Comparison of ENCODE assay signal across 10 cellular contexts in genomic region chr10:72186633-72187330, GRCh38. TPM values are rescaled to one million over a fixed set of nuclear protein-coding genes. Genes with fewer than 3 reads are reported as not detected.
A peak's percentile ranks its signal among the peaks of the same experiment; 100 is the strongest.
DNase-seq lines count a peak whose midpoint lies in the region; ATAC-seq and TF ChIP-seq lines count a peak whose summit lies in the region.
"Had no signal": no experiment of that assay in that cellular context is flagged by ENCODE, and none has a peak within 500 bp of the region (broad histone marks: within the 10 kb centered on the region; RNA-seq: fewer than 3 reads in every experiment).

No MANE protein-coding gene starts in this region.

- peaks cover 7% of the 10 kb centered on the region for H3K9me3 Mint-ChIP-seq in natural killer cell treated with Interleukin-12 subunit alpha and Interleukin-12 subunit beta and Interleukin-15 and Interleukin-18, amount 100 ng/mL, for 72 hours

- TF ChIP-seq CTCF in AG09319 (IDR thresholded peaks at IDR 0.05; ENCODE audit: low read depth, low read length) (no peak), fibroblast of the aortic adventitia (IDR thresholded peaks at IDR 0.05; ENCODE audit: insufficient read depth, low read length) (no peak)

- H3K4me3 Mint-ChIP-seq in natural killer cell treated with Interleukin-12 subunit alpha and Interleukin-12 subunit beta and Interleukin-15 and Interleukin-18, amount 100 ng/mL, for 72 hours, result no peak overlapping the region

- H3K4me3 ChIP-seq in fibroblast of the aortic adventitia (ENCODE audit: low read depth, low read length), result no peak overlapping the region

- H3K4me1 Mint-ChIP-seq in natural killer cell treated with Interleukin-12 subunit alpha and Interleukin-12 subunit beta and Interleukin-15 and Interleukin-18, amount 100 ng/mL, for 72 hours (ENCODE audit: low read depth in 2 of 2), result peaks cover 4% of the 10 kb centered on the region in 2 donors

- H3K27me3 Mint-ChIP-seq in natural killer cell treated with Interleukin-12 subunit alpha and Interleukin-12 subunit beta and Interleukin-15 and Interleukin-18, amount 100 ng/mL, for 72 hours, result no peaks in the 10 kb centered on the region

- DNase-seq in AG09319 (ENCODE audit: extremely low read depth, low read depth) (peak; percentile 56), fibroblast of the aortic adventitia (ENCODE audit: low read depth) (peak; percentile 84), HPDE6-E6E7 (ENCODE audit: extremely low spot score) (no peak), SW 1271 (lab: John Stamatoyannopoulos, UW) (no peak), NCI-H1694 treated with DMSO at 0.1 percent for 48 hours (lab: John Stamatoyannopoulos, UW) (no peak), glomerular visceral epithelial cell (ENCODE audit: extremely low spot score) (no peak)
- no peak for DNase-seq in natural killer cell treated with Interleukin-12 subunit alpha and Interleukin-12 subunit beta and Interleukin-15 and Interleukin-18, amount 100 ng/mL, for 72 hours (ENCODE audit: low spot score)
- DNase-seq: NCI-H446 treated with DMSO at 0.1 percent for 48 hours, posterior cingulate gyrus had no signal

- peaks cover 10% of the 10 kb centered on the region for H3K36me3 Mint-ChIP-seq in natural killer cell treated with Interleukin-12 subunit alpha and Interleukin-12 subunit beta and Interleukin-15 and Interleukin-18, amount 100 ng/mL, for 72 hours

- H3K27ac Mint-ChIP-seq in natural killer cell treated with Interleukin-12 subunit alpha and Interleukin-12 subunit beta and Interleukin-15 and Interleukin-18, amount 100 ng/mL, for 72 hours, result peak overlapping the region; percentile 14 to 68

- peak; percentile 76 for ATAC-seq in SK-N-SH treated with all-trans-retinoic acid at 6 μM for 48 hours
- no peak for ATAC-seq in natural killer cell treated with Interleukin-12 subunit alpha and Interleukin-12 subunit beta and Interleukin-15 and Interleukin-18, amount 100 ng/mL, for 72 hours

TF ChIP-seq in SK-N-SH treated with all-trans-retinoic acid at 6 μM for 48 hours, 23 proteins besides CTCF, POLR2A, EP300 and RAD21:
- TF ChIP-seq TCF4 (CRISPR knock-in tag; IDR thresholded peaks at IDR 0.05; ENCODE audit: borderline replicate concordance) (no peak), POU6F1 (CRISPR knock-in tag; IDR thresholded peaks at IDR 0.05; ENCODE audit: borderline replicate concordance, low read depth) (no peak), BACH2 (CRISPR knock-in tag; IDR thresholded peaks at IDR 0.05; ENCODE audit: borderline replicate concordance) (no peak), ESRRG (CRISPR knock-in tag; IDR thresholded peaks at IDR 0.05) (no peak), ZNF70 (CRISPR knock-in tag; IDR thresholded peaks at IDR 0.05) (no peak), GLIS3 (CRISPR knock-in tag; IDR thresholded peaks at IDR 0.05) (no peak), SNAI2 (CRISPR knock-in tag; IDR thresholded peaks at IDR 0.05) (no peak), ZFP3 (CRISPR knock-in tag; IDR thresholded peaks at IDR 0.05) (no peak), TSHZ2 (CRISPR knock-in tag; IDR thresholded peaks at IDR 0.05) (no peak), CSRNP3 (CRISPR knock-in tag; IDR thresholded peaks at IDR 0.05) (no peak), CREB5 (CRISPR knock-in tag; IDR thresholded peaks at IDR 0.05; ENCODE audit: low read depth) (no peak), PPARA (CRISPR knock-in tag; IDR thresholded peaks at IDR 0.05; ENCODE audit: borderline replicate concordance) (no peak), CSDC2 (CRISPR knock-in tag; IDR thresholded peaks at IDR 0.05) (no peak), TOX (CRISPR knock-in tag; IDR thresholded peaks at IDR 0.05; ENCODE audit: borderline replicate concordance) (no peak)
TF ChIP-seq in SK-N-SH treated with all-trans-retinoic acid at 6 μM for 48 hours: peak in this region for 0.

RNA-seq across cellular contexts. Expression of gene ANAPC16, which starts 29.0 kb away (rescaled TPM):
- total RNA-seq in fibroblast of the aortic adventitia (ENCODE audit: low replicate concordance), result 16.4 and 61.7 TPM in 2 replicates
- 10 to 100 TPM; 39.6 to 79.3 TPM for total RNA-seq in natural killer cell treated with Interleukin-12 subunit alpha and Interleukin-12 subunit beta and Interleukin-15 and Interleukin-18, amount 100 ng/mL, for 72 hours

RNA-seq across cellular contexts. Expression of gene ASCC1, which starts 29.3 kb away (rescaled TPM):
- total RNA-seq in fibroblast of the aortic adventitia (ENCODE audit: low replicate concordance), result 44.4 and 49.2 TPM in 2 replicates
- total RNA-seq in natural killer cell treated with Interleukin-12 subunit alpha and Interleukin-12 subunit beta and Interleukin-15 and Interleukin-18, amount 100 ng/mL, for 72 hours, result 10 to 100 TPM; 30.9 to 35.7 TPM

Comparison
In these comparisons a context has a peak if more than half of its experiments do, and no peak if none do; other contexts are left out.
1. DNase-seq: peak in AG09319 (single experiment) and fibroblast of the aortic adventitia (single experiment); none in natural killer cell treated with Interleukin-12 subunit alpha and Interleukin-12 subunit beta and Interleukin-15 and Interleukin-18, amount 100 ng/mL, for 72 hours (single experiment), HPDE6-E6E7 (single experiment), SW 1271 (0 of 2), NCI-H1694 treated with DMSO at 0.1 percent for 48 hours (single experiment) and glomerular visceral epithelial cell (single experiment).